In the genomic region with DNA sequence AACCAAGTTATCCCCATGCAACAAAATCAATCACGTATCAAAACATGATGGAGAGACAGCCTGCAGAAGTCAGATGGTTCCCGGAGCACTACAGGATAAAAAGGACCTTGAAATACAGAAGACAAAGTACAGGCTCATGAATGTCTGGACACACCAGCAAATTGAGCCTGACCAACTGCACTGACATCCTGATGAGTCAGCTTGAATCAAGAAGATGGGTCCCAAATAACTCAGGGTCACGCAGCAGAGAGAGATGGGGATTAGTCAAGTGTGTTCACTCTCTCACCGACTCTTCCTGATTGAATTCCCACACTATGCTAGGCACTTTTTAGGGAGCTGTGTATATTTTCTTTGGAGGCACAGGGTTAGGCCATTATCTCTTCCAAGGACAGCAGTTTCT, we compare ENCODE assay signal across 13 cellular contexts.
A peak's percentile ranks its signal among the peaks of the same experiment; 100 is the strongest.
DNase-seq lines count a peak whose midpoint lies in the region; ATAC-seq, FAIRE-seq and TF ChIP-seq lines count a peak whose summit lies in the region.
"Had no signal": no experiment of that assay in that cellular context is flagged by ENCODE, and none has a peak within 500 bp of the region (broad histone marks: within the 10 kb centered on the region; RNA-seq: fewer than 3 reads in every experiment).

No MANE protein-coding gene starts in this region.

- H3K4me3 ChIP-seq in fibroblast of the aortic adventitia (ENCODE audit: low read depth, low read length) (no peak overlapping the region), sigmoid colon (no peak overlapping the region), pancreas (no peak overlapping the region)
- H3K4me3 ChIP-seq: body of pancreas, right atrium auricular region had no signal

- FAIRE-seq in H54 (lab: Jason Lieb, UNC) (peak; percentile 53), pancreas (lab: Jason Lieb, UNC) (no peak)

- H3K36me3 ChIP-seq in sigmoid colon (peaks cover 0 to 31% (median 17%) of the 10 kb centered on the region in 4 donors), pancreas (peaks cover 0 to 4% (median 0%) of the 10 kb centered on the region in 3 donors)

- no peak for ATAC-seq in pancreas
- no peak for ATAC-seq in HG02852 (IDR thresholded peaks at IDR 0.05; ENCODE audit: unreplicated experiment)
- ATAC-seq in HG03439 (IDR thresholded peaks at IDR 0.05; ENCODE audit: unreplicated experiment) = no peak
- ATAC-seq: body of pancreas had no signal

- WGBS in sigmoid colon, 2 donors = 61 to 67% methylated on average over 4 of the region's 4 CpGs
- WGBS in pancreas, 2 donors = 45 to 73% methylated on average over 4 of the region's 4 CpGs

- no peak for TF ChIP-seq EP300 in sigmoid colon (IDR thresholded peaks at IDR 0.05)

- H3K4me1 ChIP-seq in sigmoid colon (peaks cover 0 to 24% (median 15%) of the 10 kb centered on the region in 4 donors), pancreas (no peaks in the 10 kb centered on the region)
- H3K4me1 ChIP-seq: right atrium auricular region had no signal

- TF ChIP-seq CTCF in fibroblast of the aortic adventitia (IDR thresholded peaks at IDR 0.05; ENCODE audit: insufficient read depth, low read length) (no peak), sigmoid colon (IDR thresholded peaks at IDR 0.05) (no peak), pancreas (IDR thresholded peaks at IDR 0.05) (no peak)

- no peak for TF ChIP-seq POLR2A in H54 (IDR thresholded peaks at IDR 0.05; ENCODE audit: low read depth, low read length)
- no peak for TF ChIP-seq POLR2A in sigmoid colon (IDR thresholded peaks at IDR 0.05)

- intact Hi-C loops in sigmoid colon (cut with DNase I) = no loop called here
- intact Hi-C loops in pancreas (cut with DNase I) = loop anchor here (5.0 to 10.0 kb wide), 2 partner anchors 201 to 203 kb away; no protein-coding TSS in a partner anchor

- H3K9me3 ChIP-seq in sigmoid colon = no peaks in the 10 kb centered on the region
- no peaks in the 10 kb centered on the region for H3K9me3 ChIP-seq in pancreas
- H3K9me3 ChIP-seq: body of pancreas, right atrium auricular region had no signal

- H3K27me3 ChIP-seq in sigmoid colon = no peaks in the 10 kb centered on the region
- H3K27me3 ChIP-seq in pancreas = no peaks in the 10 kb centered on the region
- H3K27me3 ChIP-seq: body of pancreas, right atrium auricular region had no signal

- peak overlapping the region; percentile 67 to 75 (median 73) for H3K27ac ChIP-seq in sigmoid colon
- H3K27ac ChIP-seq in pancreas = no peak overlapping the region
- H3K27ac ChIP-seq: right atrium auricular region had no signal

- peak; percentile 28 for DNase-seq in H54 (ENCODE audit: insufficient read length, low spot score)
- peak; percentile 35 for DNase-seq in amniotic stem cell (lab: John Stamatoyannopoulos, UW)
- DNase-seq in fibroblast of the aortic adventitia (ENCODE audit: low read depth) = peak; percentile 64
- no peak for DNase-seq in sigmoid colon
- DNase-seq in pancreas = no peak
- no peak for DNase-seq in NCI-H2171 treated with DMSO at 0.1 percent for 48 hours (lab: John Stamatoyannopoulos, UW)
- DNase-seq: activated CD4-positive, alpha-beta T cell treated with anti-CD3 and anti-CD28 coated beads for 48 hours; body of pancreas; MV-4-11; T-helper 1 cell had no signal

Comparison
In these comparisons a context has a peak if more than half of its experiments do, and no peak if none do; other contexts are left out.
1. DNase-seq: peak in H54 (single experiment), amniotic stem cell (single experiment) and fibroblast of the aortic adventitia (single experiment); none in sigmoid colon (single experiment), pancreas (0 of 6) and NCI-H2171 treated with DMSO at 0.1 percent for 48 hours (single experiment).
2. H3K27ac ChIP-seq: peak in sigmoid colon (4 of 4); none in pancreas (0 of 4).